ENCODE assay signal across 8 cellular contexts in genomic region chr19:36141039-36141914, GRCh38. TPM values are rescaled to one million over a fixed set of nuclear protein-coding genes. Genes with fewer than 3 reads are reported as not detected.
DNase-seq lines count a peak whose midpoint lies in the region; ATAC-seq and TF ChIP-seq lines count a peak whose summit lies in the region.

No MANE protein-coding gene starts in this region.

- no peaks in the 10 kb centered on the region for H3K27me3 Mint-ChIP-seq in memory B cell

- DNase-seq in AG04449 (ENCODE audit: low read depth, low spot score), result no peak
- peak; percentile 99 for DNase-seq in HT-29 (ENCODE audit: low spot score)
- DNase-seq in NOMO-1 (lab: John Stamatoyannopoulos, UW; ENCODE audit: unreplicated experiment in 2 of 2), result peak; percentile 56 to 58
- DNase-seq in activated CD8-positive, alpha-beta memory T cell treated with anti-CD3 and anti-CD28 coated beads for 4 hours (ENCODE audit: low read depth in 2 of 2), result peak; percentile 80
- DNase-seq in effector memory CD4-positive, alpha-beta T cell, result peak; percentile 86 to 89 (median 87)
- peak; percentile 93 to 94 for DNase-seq in memory B cell (ENCODE audit: low spot score in 2 of 2)
- DNase-seq in stimulated activated CD4-positive, alpha-beta T cell treated with anti-CD3 and anti-CD28 coated beads, TNF-alpha, amount 100 ng/mL, for 4 hours (ENCODE audit: low read depth in 3 of 3), result peak; percentile 83 to 90 (median 86)

- peaks cover 15% of the 10 kb centered on the region for H3K4me1 Mint-ChIP-seq in memory B cell

- peak overlapping the region; percentile 96 for H3K4me3 ChIP-seq in AG04449 (ENCODE audit: low read depth, low read length)
- H3K4me3 ChIP-seq in effector memory CD4-positive, alpha-beta T cell (ENCODE audit: insufficient read depth, low read depth, low read length, poor library complexity, severe bottlenecking), result peak overlapping the region; percentile 83

- POLR2A ChIA-PET in AG04449 (lab: Yijun Ruan, JAX), result interaction anchor here (2.0 kb wide), 1 partner anchor 13 kb away, joined by 19 read pairs; no protein-coding TSS in a partner anchor

- H3K4me1 ChIP-seq in effector memory CD4-positive, alpha-beta T cell (ENCODE audit: control insufficient read depth, insufficient read depth, low read length, poor library complexity, severe bottlenecking), result peaks cover 5% of the 10 kb centered on the region

- H3K27me3 ChIP-seq in effector memory CD4-positive, alpha-beta T cell (replicated peaks; ENCODE audit: control insufficient read depth, insufficient read depth, low read length, poor library complexity, severe bottlenecking), result no peaks in the 10 kb centered on the region

- H3K27ac Mint-ChIP-seq in memory B cell, result peak overlapping the region; percentile 73

- ATAC-seq in GM18909 (IDR thresholded peaks at IDR 0.05; ENCODE audit: poor library complexity, unreplicated experiment), result peak; percentile 49
- peak; percentile 73 for ATAC-seq in memory B cell (ENCODE audit: low read depth)

- H3K36me3 ChIP-seq in effector memory CD4-positive, alpha-beta T cell (ENCODE audit: control insufficient read depth, insufficient read depth, low read length), result peaks cover 27% of the 10 kb centered on the region

- H3K4me3 Mint-ChIP-seq in memory B cell, result peak overlapping the region; percentile 98

- H3K9me3 Mint-ChIP-seq in memory B cell, result peaks cover 4% of the 10 kb centered on the region

- no peak for TF ChIP-seq CTCF in AG04449 (IDR thresholded peaks at IDR 0.05; ENCODE audit: insufficient read depth, low read length, missing control alignments)

- peaks cover 29% of the 10 kb centered on the region for H3K36me3 Mint-ChIP-seq in memory B cell

- H3K27ac ChIP-seq in effector memory CD4-positive, alpha-beta T cell (ENCODE audit: insufficient read depth, low read length, poor library complexity, severe bottlenecking), result peak overlapping the region; percentile 81

- no peaks in the 10 kb centered on the region for H3K9me3 ChIP-seq in effector memory CD4-positive, alpha-beta T cell (ENCODE audit: control insufficient read depth, low read length)

- CTCF ChIA-PET in AG04449 (lab: Yijun Ruan, JAX), result no interaction called here

RNA-seq across cellular contexts. Expression of gene CAPNS1, which starts 1.4 kb away (rescaled TPM):
- total RNA-seq in HT-29 (2014; rRNA removed; shearing (Covaris generic)), result 645 and 661 TPM in 2 replicates

RNA-seq across cellular contexts. Expression of gene COX7A1, which starts 11.0 kb away (rescaled TPM):
- not detected in 2 replicates for total RNA-seq in HT-29 (2014; rRNA removed; shearing (Covaris generic))

RNA-seq across cellular contexts. Expression of gene TBCB, which starts 26.0 kb away (rescaled TPM):
- 420 and 425 TPM in 2 replicates for total RNA-seq in HT-29 (2014; rRNA removed; shearing (Covaris generic))

RNA-seq across cellular contexts. Expression of gene POLR2I, which starts 26.6 kb away (rescaled TPM):
- total RNA-seq in HT-29 (2014; rRNA removed; shearing (Covaris generic)), result 397 and 423 TPM in 2 replicates

RNA-seq across cellular contexts. Expression of gene OVOL3, which starts 30.3 kb away (rescaled TPM):
- total RNA-seq in HT-29 (2014; rRNA removed; shearing (Covaris generic)), result not detected in 2 replicates
